In the genomic region with DNA sequence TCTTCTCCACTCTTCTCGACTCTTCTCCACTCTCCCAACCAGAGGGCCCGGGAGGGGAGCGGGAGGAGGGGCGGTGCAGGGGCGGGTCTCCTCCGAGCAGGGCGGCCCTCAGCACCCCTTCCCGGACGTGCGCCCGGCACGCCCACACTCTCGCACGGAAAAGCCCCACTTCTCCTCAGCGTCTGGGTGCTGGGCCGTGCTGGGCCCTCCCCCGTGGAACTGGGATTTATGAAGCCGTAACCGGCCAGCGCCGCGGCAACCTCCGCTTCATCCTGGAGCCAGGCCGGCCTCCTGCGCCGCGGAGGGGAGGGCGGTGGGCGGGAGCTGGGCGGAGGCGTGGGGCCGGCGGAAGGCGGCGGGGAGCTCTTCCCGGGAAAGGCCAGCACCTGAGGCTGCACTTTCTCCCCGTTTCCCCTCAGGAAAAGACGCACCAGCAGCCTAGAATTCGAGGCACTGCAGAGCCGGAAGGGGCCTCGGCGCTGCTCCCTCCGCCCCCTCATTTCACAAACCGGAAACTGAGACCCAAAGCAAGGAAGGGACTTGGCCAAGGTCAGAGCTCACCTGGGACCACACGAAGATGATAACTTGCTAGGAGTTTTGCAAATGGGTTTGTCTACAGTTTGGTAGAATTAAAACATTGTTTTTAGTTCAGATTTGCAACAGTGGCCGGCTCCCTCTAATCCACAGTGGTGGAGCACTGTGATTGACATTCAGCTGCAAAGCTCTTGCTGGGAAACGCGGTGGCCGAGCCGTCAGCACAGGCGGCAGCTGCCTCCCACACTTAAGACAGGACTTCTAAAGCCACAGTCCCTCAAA, we compare ENCODE assay signal across 8 cellular contexts. TPM values are rescaled to one million over a fixed set of nuclear protein-coding genes. Genes with fewer than 3 reads are reported as not detected.
A peak's percentile ranks its signal among the peaks of the same experiment; 100 is the strongest.
DNase-seq lines count a peak whose midpoint lies in the region; ATAC-seq and TF ChIP-seq lines count a peak whose summit lies in the region.

No MANE protein-coding gene starts in this region.

- no peak for TF ChIP-seq CTCF in gastroesophageal sphincter (IDR thresholded peaks at IDR 0.05)
- no peak for TF ChIP-seq CTCF in omental fat pad (IDR thresholded peaks at IDR 0.05)

- peak; percentile 37 for TF ChIP-seq POLR2A in GM18505 (IDR thresholded peaks at IDR 0.05; ENCODE audit: borderline replicate concordance, extremely low read depth, insufficient read depth, insufficient read length)
- TF ChIP-seq POLR2A in gastroesophageal sphincter (IDR thresholded peaks at IDR 0.05) = peak; percentile 14 to 27

- H3K4me1 ChIP-seq in gastroesophageal sphincter = peaks cover 13 to 96% (median 75%) of the 10 kb centered on the region in 3 donors

- WGBS in gastroesophageal sphincter (ENCODE audit: low coverage in 1 of 2), 2 donors = 0% methylated on average over 3 to 6 of the region's 51 CpGs

- no peaks in the 10 kb centered on the region for H3K9me3 ChIP-seq in gastroesophageal sphincter

- peak overlapping the region; percentile 58 to 61 for H3K4me3 ChIP-seq in gastroesophageal sphincter

- peak; percentile 11 for DNase-seq in NCI-H748 treated with DMSO at 0.1 percent for 48 hours (lab: John Stamatoyannopoulos, UW)
- DNase-seq in activated gamma-delta T cell treated with Interleukin-2 at 50 U/mL for 16 hours = peak; percentile 55
- peak; percentile 45 for DNase-seq in omental fat pad (ENCODE audit: low spot score)
- peak; percentile 83 for DNase-seq in ureter (ENCODE audit: low spot score)
- DNase-seq in superior temporal gyrus (ENCODE audit: extremely low spot score) = no peak

- no peak for TF ChIP-seq EP300 in gastroesophageal sphincter (IDR thresholded peaks at IDR 0.05)

- H3K36me3 ChIP-seq in gastroesophageal sphincter = no peaks in the 10 kb centered on the region

- ATAC-seq in GM18505 (IDR thresholded peaks at IDR 0.05; ENCODE audit: unreplicated experiment) (peak; percentile 53), HG02943 (IDR thresholded peaks at IDR 0.05; ENCODE audit: low read depth, unreplicated experiment) (peak; percentile 59), gastroesophageal sphincter (peak; percentile 68), omental fat pad (ENCODE audit: low FRiP score) (peak; percentile 91)

- H3K27me3 ChIP-seq in gastroesophageal sphincter = no peaks in the 10 kb centered on the region

- peak overlapping the region; percentile 67 to 95 (median 86) for H3K27ac ChIP-seq in gastroesophageal sphincter

RNA-seq across cellular contexts. Expression of a gene that starts 31.6 kb away (rescaled TPM):
- total RNA-seq in gastroesophageal sphincter (100 to 1,000 TPM in 3 of 4 donors, 10 to 100 TPM in 1; 91.0 to 163 (median 104) TPM), omental fat pad (10 to 100 TPM; 17.2 to 33.1 (median 20.0) TPM), ureter (33.8 TPM)
